8 cellular contexts compared by ENCODE assay signal in the genomic region with DNA sequence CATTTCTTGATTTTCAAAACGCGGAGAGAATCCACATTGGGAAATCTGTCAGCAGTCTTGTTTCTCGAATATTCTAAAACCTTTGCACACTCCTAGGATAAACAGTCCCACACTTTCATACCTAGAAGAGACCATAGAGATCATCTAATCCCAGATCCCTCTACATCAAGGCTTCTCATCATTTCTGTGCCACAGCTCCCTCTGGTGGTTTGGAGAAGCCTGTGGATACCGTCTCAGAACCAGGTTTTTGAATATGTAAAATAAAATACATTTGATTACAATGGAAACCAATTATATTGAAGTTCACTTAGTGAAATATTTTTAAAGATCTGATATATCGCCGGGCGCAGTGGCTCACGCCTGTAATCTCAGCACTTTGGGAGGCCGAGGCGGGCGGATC.
A peak's percentile ranks its signal among the peaks of the same experiment; 100 is the strongest.
DNase-seq lines count a peak whose midpoint lies in the region; ATAC-seq, FAIRE-seq and TF ChIP-seq lines count a peak whose summit lies in the region.

No MANE protein-coding gene starts in this region.

- H3K36me3 ChIP-seq in A673 (ENCODE audit: insufficient read depth, low read length, poor library complexity, severe bottlenecking) (no peaks in the 10 kb centered on the region), gastroesophageal sphincter (peaks cover 0 to 31% of the 10 kb centered on the region in 2 donors)

- H3K4me3 ChIP-seq in A673 (ENCODE audit: low read depth, low read length, poor library complexity, severe bottlenecking) (no peak overlapping the region), gastroesophageal sphincter (no peak overlapping the region)

- DNase-seq in A673 (ENCODE audit: low spot score) (peak; percentile 75), SK-N-DZ (ENCODE audit: low spot score) (peak; percentile 7), urothelium cell line (ENCODE audit: low spot score) (peak; percentile 29), mesenteric fat pad (ENCODE audit: low spot score) (no peak), frontal cortex (ENCODE audit: low spot score in 2 of 2) (no peak)

- POLR2A ChIA-PET in A673 (lab: Charles Lee; ENCODE audit: low non-redundant PET): no interaction called here

- no TSS peak for BruUV-seq in A673 (replicated peaks; lab: Mats Ljungman, UMichigan)

- H3K27ac ChIP-seq in A673 (ENCODE audit: low read depth, low read length, poor library complexity, severe bottlenecking) (no peak overlapping the region), gastroesophageal sphincter (no peak overlapping the region)

- intact Hi-C loops in A673 (cut with micrococcal nuclease; ENCODE audit: unreplicated experiment): loop anchor here (10.0 kb wide), 2 partner anchors 289 to 779 kb away; no protein-coding TSS in a partner anchor

- no peak for TF ChIP-seq EP300 in gastroesophageal sphincter (IDR thresholded peaks at IDR 0.05)

- no peak for FAIRE-seq in urothelium cell line (lab: Jason Lieb, UNC)
- no peak for FAIRE-seq in frontal cortex (lab: Jason Lieb, UNC)

- TF ChIP-seq POLR2A in gastroesophageal sphincter (IDR thresholded peaks at IDR 0.05): no peak

- H3K27me3 ChIP-seq in A673 (replicated peaks; ENCODE audit: insufficient read depth, low read depth, low read length, poor library complexity): peaks cover 3% of the 10 kb centered on the region
- H3K27me3 ChIP-seq in gastroesophageal sphincter: no peaks in the 10 kb centered on the region

- TF ChIP-seq CTCF in A673 (conservative IDR thresholded peaks at IDR 0.05; ENCODE audit: low read depth, low read length) (peak; percentile 75), GM12873 (IDR thresholded peaks at IDR 0.05; ENCODE audit: insufficient read depth, low read depth, low read length, missing control alignments) (peak; percentile 61), gastroesophageal sphincter (IDR thresholded peaks at IDR 0.05) (peak; percentile 33 to 60 (median 55))

- H3K4me1 ChIP-seq in A673 (ENCODE audit: insufficient read depth, low read length, poor library complexity, severe bottlenecking) (no peaks in the 10 kb centered on the region), gastroesophageal sphincter (no peaks in the 10 kb centered on the region)

- H3K9me3 ChIP-seq in A673 (ENCODE audit: low read depth, low read length, poor library complexity, severe bottlenecking) (no peaks in the 10 kb centered on the region), gastroesophageal sphincter (peaks cover 0 to 2% (median 0%) of the 10 kb centered on the region in 3 donors)

- ATAC-seq in gastroesophageal sphincter (no peak), GM18861 (IDR thresholded peaks at IDR 0.05; ENCODE audit: unreplicated experiment) (no peak)

- CTCF ChIA-PET in A673 (lab: Charles Lee): no interaction called here

- 91% methylated on average over 7 to 8 of the region's 11 CpGs for whole genome bisulfite sequencing in gastroesophageal sphincter (ENCODE audit: low coverage in 1 of 2), 2 donors

Comparison
In these comparisons a context has a peak if more than half of its experiments do, and no peak if none do; other contexts are left out.
1. DNase-seq: peak in A673 (single experiment), SK-N-DZ (single experiment) and urothelium cell line (single experiment); none in mesenteric fat pad (single experiment) and frontal cortex (0 of 2).
2. Peak in every context shown above with its lines, with median percentiles within 50 percentile points of each other: CTCF ChIP-seq.